Comparison of ENCODE assay signal across 1 cellular context in the genomic region with DNA sequence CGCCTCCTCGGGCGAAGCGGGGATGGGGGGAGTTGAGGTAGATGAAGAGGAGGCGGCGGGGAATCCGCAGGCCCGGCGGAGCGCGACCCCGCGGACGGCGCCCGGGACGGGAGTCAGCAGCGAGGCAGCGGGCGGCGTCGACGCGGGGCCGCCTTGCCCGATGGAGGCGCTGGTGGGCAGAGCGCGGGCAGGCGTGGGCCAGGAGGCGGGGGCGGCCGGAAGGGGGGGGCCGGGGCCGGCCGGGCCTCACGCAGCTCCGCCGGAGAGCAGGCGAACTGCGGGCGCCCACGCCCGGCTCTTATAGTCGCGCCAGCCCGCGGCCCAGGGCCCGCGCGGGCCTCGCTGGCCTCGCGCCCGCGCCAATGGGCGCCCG.
TF ChIP-seq lines count a peak whose summit lies in the region.

Gene IGF2 (minus strand): TSS at position 272 of the 373 bp plus-strand sequence. CDS start 3,866 bp downstream, outside the sequence.

TF ChIP-seq in H1, 55 proteins besides CTCF, POLR2A, EP300 and RAD21 (continued from another document):
- TF ChIP-seq, protein P1, sequence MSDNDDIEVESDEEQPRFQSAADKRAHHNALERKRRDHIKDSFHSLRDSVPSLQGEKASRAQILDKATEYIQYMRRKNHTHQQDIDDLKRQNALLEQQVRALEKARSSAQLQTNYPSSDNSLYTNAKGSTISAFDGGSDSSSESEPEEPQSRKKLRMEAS (IDR thresholded peaks at IDR 0.05) = no peak
- no peak for TF ChIP-seq CEBPB (IDR thresholded peaks at IDR 0.05; ENCODE audit: low read depth, low read length)
- no peak for TF ChIP-seq SUZ12 (IDR thresholded peaks at IDR 0.05; ENCODE audit: low read length)
- no peak for TF ChIP-seq SP1 (IDR thresholded peaks at IDR 0.05; ENCODE audit: low read depth, low read length)
- no peak for TF ChIP-seq POLR2AphosphoS5 (IDR thresholded peaks at IDR 0.05; ENCODE audit: low read depth, low read length)
- no peak for TF ChIP-seq TAF1 (IDR thresholded peaks at IDR 0.05; ENCODE audit: low read depth, low read length)
- TF ChIP-seq BRCA1 (IDR thresholded peaks at IDR 0.05; ENCODE audit: low read depth, low read length) = no peak
- TF ChIP-seq NRF1 (IDR thresholded peaks at IDR 0.05; ENCODE audit: low read depth, low read length) = no peak
- TF ChIP-seq BACH1 (IDR thresholded peaks at IDR 0.05; ENCODE audit: low read length) = no peak
- TF ChIP-seq POU5F1 (IDR thresholded peaks at IDR 0.05; ENCODE audit: low read depth, low read length) = no peak
- no peak for TF ChIP-seq HDAC6 (IDR thresholded peaks at IDR 0.05; ENCODE audit: low read depth, low read length)
- TF ChIP-seq SRF (IDR thresholded peaks at IDR 0.05; ENCODE audit: low read depth, low read length) = no peak
- no peak for TF ChIP-seq HDAC2 (IDR thresholded peaks at IDR 0.05; ENCODE audit: borderline replicate concordance in 1 of 2, low read depth in 2 of 2, low read length in 2 of 2)
- TF ChIP-seq CHD1 (IDR thresholded peaks at IDR 0.05; ENCODE audit: low read depth, low read length) = no peak
